In the genomic region with DNA sequence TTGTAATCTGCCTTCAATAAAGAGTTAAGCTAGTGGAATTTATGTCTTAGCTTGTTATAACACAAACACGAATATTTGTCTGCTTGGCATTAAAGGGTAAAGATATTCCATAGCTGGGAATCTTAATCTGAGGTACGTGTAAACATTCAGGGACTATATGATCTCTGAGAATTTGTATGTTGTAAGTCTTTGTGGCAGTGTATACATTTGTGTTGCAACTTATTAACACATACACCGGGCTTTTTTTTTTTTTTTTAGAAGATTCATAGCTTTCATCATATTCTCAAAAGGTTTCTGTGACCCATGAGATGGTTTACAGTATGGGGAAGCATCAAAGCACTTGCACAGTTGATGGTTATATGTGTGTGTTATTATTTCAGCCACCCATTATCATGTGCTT, we compare ENCODE assay signal across 1 cellular context.
TF ChIP-seq lines count a peak whose summit lies in the region.

No MANE protein-coding gene starts in this region.

TF ChIP-seq in A549, 52 proteins besides CTCF, POLR2A, EP300 and RAD21 (continued from another document):
- TF ChIP-seq, protein P1, sequence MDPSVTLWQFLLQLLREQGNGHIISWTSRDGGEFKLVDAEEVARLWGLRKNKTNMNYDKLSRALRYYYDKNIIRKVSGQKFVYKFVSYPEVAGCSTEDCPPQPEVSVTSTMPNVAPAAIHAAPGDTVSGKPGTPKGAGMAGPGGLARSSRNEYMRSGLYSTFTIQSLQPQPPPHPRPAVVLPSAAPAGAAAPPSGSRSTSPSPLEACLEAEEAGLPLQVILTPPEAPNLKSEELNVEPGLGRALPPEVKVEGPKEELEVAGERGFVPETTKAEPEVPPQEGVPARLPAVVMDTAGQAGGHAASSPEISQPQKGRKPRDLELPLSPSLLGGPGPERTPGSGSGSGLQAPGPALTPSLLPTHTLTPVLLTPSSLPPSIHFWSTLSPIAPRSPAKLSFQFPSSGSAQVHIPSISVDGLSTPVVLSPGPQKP (IDR thresholded peaks at IDR 0.05; ENCODE audit: low read depth, low read length) = no peak
- no peak for TF ChIP-seq HDAC2 (IDR thresholded peaks at IDR 0.05)
- TF ChIP-seq BHLHE40 (IDR thresholded peaks at IDR 0.05; ENCODE audit: low read depth, low read length) = no peak
- TF ChIP-seq, protein P2, sequence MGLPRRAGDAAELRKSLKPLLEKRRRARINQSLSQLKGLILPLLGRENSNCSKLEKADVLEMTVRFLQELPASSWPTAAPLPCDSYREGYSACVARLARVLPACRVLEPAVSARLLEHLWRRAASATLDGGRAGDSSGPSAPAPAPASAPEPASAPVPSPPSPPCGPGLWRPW (IDR thresholded peaks at IDR 0.05) = no peak
- no peak for TF ChIP-seq TFCP2L1 (CRISPR knock-in tag; IDR thresholded peaks at IDR 0.05)
- TF ChIP-seq PHF8 (IDR thresholded peaks at IDR 0.05; ENCODE audit: borderline replicate concordance, low read depth) = no peak
- no peak for TF ChIP-seq NFE2L2 (conservative IDR thresholded peaks at IDR 0.05; ENCODE audit: low read length)
- no peak for TF ChIP-seq NR3C1 (IDR thresholded peaks at IDR 0.05)
- TF ChIP-seq, protein P3, sequence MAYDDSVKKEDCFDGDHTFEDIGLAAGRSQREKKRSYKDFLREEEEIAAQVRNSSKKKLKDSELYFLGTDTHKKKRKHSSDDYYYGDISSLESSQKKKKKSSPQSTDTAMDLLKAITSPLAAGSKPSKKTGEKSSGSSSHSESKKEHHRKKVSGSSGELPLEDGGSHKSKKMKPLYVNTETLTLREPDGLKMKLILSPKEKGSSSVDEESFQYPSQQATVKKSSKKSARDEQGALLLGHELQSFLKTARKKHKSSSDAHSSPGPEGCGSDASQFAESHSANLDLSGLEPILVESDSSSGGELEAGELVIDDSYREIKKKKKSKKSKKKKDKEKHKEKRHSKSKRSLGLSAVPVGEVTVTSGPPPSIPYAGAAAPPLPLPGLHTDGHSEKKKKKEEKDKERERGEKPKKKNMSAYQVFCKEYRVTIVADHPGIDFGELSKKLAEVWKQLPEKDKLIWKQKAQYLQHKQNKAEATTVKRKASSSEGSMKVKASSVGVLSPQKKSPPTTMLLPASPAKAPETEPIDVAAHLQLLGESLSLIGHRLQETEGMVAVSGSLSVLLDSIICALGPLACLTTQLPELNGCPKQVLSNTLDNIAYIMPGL (CRISPR knock-in tag; IDR thresholded peaks at IDR 0.05; ENCODE audit: borderline replicate concordance) = no peak
- TF ChIP-seq RNF2 (IDR thresholded peaks at IDR 0.05; ENCODE audit: borderline replicate concordance, low read depth) = no peak
- TF ChIP-seq MAZ (IDR thresholded peaks at IDR 0.05; ENCODE audit: borderline replicate concordance, low read depth, low read length) = no peak
- TF ChIP-seq, protein P4, sequence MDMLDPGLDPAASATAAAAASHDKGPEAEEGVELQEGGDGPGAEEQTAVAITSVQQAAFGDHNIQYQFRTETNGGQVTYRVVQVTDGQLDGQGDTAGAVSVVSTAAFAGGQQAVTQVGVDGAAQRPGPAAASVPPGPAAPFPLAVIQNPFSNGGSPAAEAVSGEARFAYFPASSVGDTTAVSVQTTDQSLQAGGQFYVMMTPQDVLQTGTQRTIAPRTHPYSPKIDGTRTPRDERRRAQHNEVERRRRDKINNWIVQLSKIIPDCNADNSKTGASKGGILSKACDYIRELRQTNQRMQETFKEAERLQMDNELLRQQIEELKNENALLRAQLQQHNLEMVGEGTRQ (IDR thresholded peaks at IDR 0.05) = no peak
TF ChIP-seq in A549: peak in this region for 0.
